ENCODE assay signal across 10 cellular contexts in the genomic region with DNA sequence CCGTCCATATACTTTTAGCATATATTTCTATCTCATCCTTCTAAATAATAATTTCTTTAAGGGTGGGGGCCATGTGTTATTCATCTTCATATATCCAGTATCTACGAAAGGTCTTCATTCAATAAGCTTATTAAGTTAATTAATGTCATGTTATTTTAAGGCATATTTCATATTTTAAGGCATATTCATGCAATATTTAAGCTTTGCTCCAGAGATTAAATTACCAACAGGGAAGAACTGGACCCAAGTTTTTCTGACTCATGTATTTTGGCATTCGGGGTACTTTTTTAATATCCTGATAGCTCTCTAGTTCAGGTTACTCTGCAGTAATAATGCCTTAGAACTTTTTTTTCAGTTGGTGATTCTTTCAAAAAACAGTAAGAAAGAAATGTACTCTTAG. TPM values are rescaled to one million over a fixed set of nuclear protein-coding genes. Genes with fewer than 3 reads are reported as not detected.
DNase-seq lines count a peak whose midpoint lies in the region; ATAC-seq, FAIRE-seq and TF ChIP-seq lines count a peak whose summit lies in the region.
"Had no signal": no experiment of that assay in that cellular context is flagged by ENCODE, and none has a peak within 500 bp of the region (broad histone marks: within the 10 kb centered on the region; RNA-seq: fewer than 3 reads in every experiment).

No MANE protein-coding gene starts in this region.

- intact Hi-C loops in GM12878 (cut with micrococcal nuclease; ENCODE audit: unreplicated experiment): no loop called here

- RAD21 ChIA-PET in GM12878 (lab: Charles Lee; ENCODE audit: unreplicated experiment): interaction anchor here (0.6 to 2.7 kb wide), 18 partner anchors 8 to 260 kb away, joined by 3 to 49 read pairs (median 5); a partner anchor contains a TSS

- peak overlapping the region; percentile 62 for H3K4me2 ChIP-seq in GM12878 (ENCODE audit: control insufficient read depth, insufficient read depth)

- H3K27me3 ChIP-seq in AG04450 (ENCODE audit: control insufficient read depth, insufficient read depth, low read length) (no peaks in the 10 kb centered on the region), GM12878 (replicated peaks in 1 of 2; ENCODE audit: control insufficient read depth in 2 of 2, insufficient read depth in 2 of 2, low read length in 1 of 2) (no peaks in the 10 kb centered on the region)

- TSS peak; percentile 34 for BruUV-seq in GM12878 (replicated peaks; lab: Mats Ljungman, UMichigan)

- no peak for FAIRE-seq in GM12878 (lab: Jason Lieb, UNC)

- no peak for TF ChIP-seq RAD21 in GM12878 (IDR thresholded peaks at IDR 0.05; ENCODE audit: insufficient read depth, low read depth, low read length)

- peaks cover 28% of the 10 kb centered on the region for H3K4me1 ChIP-seq in GM12878 (ENCODE audit: control insufficient read depth, insufficient read depth, low read length)

- no peak for TF ChIP-seq EP300 in GM12878 (IDR thresholded peaks at IDR 0.05; ENCODE audit: borderline replicate concordance in 1 of 2, control insufficient read depth in 1 of 2, low read depth in 2 of 2, low read length in 2 of 2)

- H3K27ac ChIP-seq in AG04450 (ENCODE audit: low read depth, low read length) (no peak overlapping the region), GM12878 (ENCODE audit: control insufficient read depth, insufficient read depth) (peak overlapping the region; percentile 94)

- DNase-seq in AG04450 (ENCODE audit: low read depth, low spot score) (peak; percentile 2), GM12878 (ENCODE audit: low read depth, low spot score) (no peak), SKM-1 treated with dmso at 0.1 percent for 144 hours (lab: John Stamatoyannopoulos, UW; ENCODE audit: unreplicated experiment) (no peak), GM19238 (ENCODE audit: insufficient read length, low spot score) (no peak)
- no peak for DNase-seq in stimulated activated naive CD4-positive, alpha-beta T cell (lab: John Stamatoyannopoulos, UW)
- DNase-seq: activated naive CD4-positive, alpha-beta T cell; glutamatergic neuron had no signal

- H3K9ac ChIP-seq in GM12878 (ENCODE audit: control insufficient read depth, insufficient read depth, low read length): peak overlapping the region; percentile 50; the same call in 1 of the 2 replicates

- no peak overlapping the region for H3K4me3 ChIP-seq in AG04450 (ENCODE audit: low read depth, low read length)
- H3K4me3 ChIP-seq in GM12878: no peak overlapping the region; the same call in 1 of the 2 replicates

- no peaks in the 10 kb centered on the region for H4K20me1 ChIP-seq in GM12878 (ENCODE audit: control insufficient read depth, insufficient read depth)

- CTCF ChIA-PET in AG04450 (lab: Charles Lee): interaction anchor here (0.6 kb wide), 2 partner anchors 35 to 240 kb away, joined by 3 read pairs; no protein-coding TSS in a partner anchor
- CTCF ChIA-PET in GM12878 (lab: Yijun Ruan, JAX): interaction anchor here (0.6 to 1.5 kb wide), 9 partner anchors 9 to 391 kb away, joined by 3 to 12 read pairs (median 3); no protein-coding TSS in a partner anchor

- no peak for TF ChIP-seq POLR2A in GM12878 (IDR thresholded peaks at IDR 0.05; ENCODE audit: low read depth, low read length)

- POLR2A ChIA-PET in AG04450 (lab: Yijun Ruan, JAX): interaction anchor here (0.9 kb wide), 1 partner anchor 12 kb away, joined by 3 read pairs; no protein-coding TSS in a partner anchor
- POLR2A ChIA-PET in GM12878 (lab: Charles Lee): interaction anchor here (0.6 to 2.6 kb wide), 9 partner anchors 9 to 245 kb away, joined by 3 to 12 read pairs (median 3); no protein-coding TSS in a partner anchor

- H2AFZ ChIP-seq in GM12878 (ENCODE audit: control insufficient read depth, low read depth, low read length): no peak overlapping the region

- peaks cover 68% of the 10 kb centered on the region for H3K79me2 ChIP-seq in GM12878 (ENCODE audit: control insufficient read depth, insufficient read depth, low read length)

- peaks cover 2 to 23% of the 10 kb centered on the region in 2 experiments; a peak in 3 of 4 replicates for H3K36me3 ChIP-seq in GM12878 (ENCODE audit: control insufficient read depth in 2 of 2, insufficient read depth in 2 of 2, low read length in 1 of 2)

- TF ChIP-seq CTCF in AG04450 (IDR thresholded peaks at IDR 0.05; ENCODE audit: low read depth, low read length) (no peak), GM12878 (IDR thresholded peaks at IDR 0.05 in 2 of 3, conservative IDR thresholded peaks at IDR 0.05 in 1 of 3; ENCODE audit: control insufficient read depth in 2 of 3, extremely low read depth in 1 of 3, insufficient read depth in 1 of 3, low read depth in 3 of 3, low read length in 3 of 3) (no peak)

- in situ Hi-C loops in GM12878 (cut with MboI): no loop called here

- SMC1A ChIA-PET in GM12878 (lab: Charles Lee; ENCODE audit: uncharacterized antibody, unreplicated experiment): interaction anchor here (0.6 to 9.1 kb wide), 21 partner anchors 9 to 1724 kb away, joined by 3 to 115 read pairs (median 4); a partner anchor contains a TSS

- H3K9me3 ChIP-seq in AG04450 (ENCODE audit: control insufficient read depth, insufficient read depth, low read length): no peaks in the 10 kb centered on the region
- H3K9me3 ChIP-seq in GM12878 (replicated peaks; ENCODE audit: control insufficient read depth, insufficient read depth, low read length): no peaks in the 10 kb centered on the region; the same call in 2 of the 3 replicates

- peak; percentile 14 for ATAC-seq in GM19025 (IDR thresholded peaks at IDR 0.05; ENCODE audit: low read depth, unreplicated experiment)
- peak; percentile 13 for ATAC-seq in HG03159 (IDR thresholded peaks at IDR 0.05; ENCODE audit: unreplicated experiment)
- ATAC-seq in GM12878: peak; percentile 24
- no peak for ATAC-seq in GM18873 (IDR thresholded peaks at IDR 0.05; ENCODE audit: low FRiP score, unreplicated experiment)

- 61% methylated on average over 3 of the region's 3 CpGs for WGBS in GM12878 (ENCODE audit: insufficient coverage, insufficient replicate concordance, low lambda C conversion rate, missing lambda C conversion rate)

TF ChIP-seq in GM12878, 131 proteins besides CTCF, POLR2A, EP300 and RAD21:
- no peak for TF ChIP-seq NR2C1 (IDR thresholded peaks at IDR 0.05)

RNA-seq across cellular contexts. Expression of a gene that starts 27.4 kb away (rescaled TPM):
- polyA plus RNA-seq in AG04450 (2011; rRNA removed) (49.9 and 58.0 TPM in 2 replicates), GM12878 (2011; rRNA removed) (36.4 and 58.0 TPM in 2 replicates), GM12878 (2014; fragmentation: Illumina TruSeq; extraction: Trizol) (18.9 and 21.4 TPM in 2 replicates), GM12878 (2014; fragmentation: Nextera tagmentation; extraction: Ambion mirVana) (1 to 10 TPM; 3.3 to 5.8 TPM), GM12878 (2014; rRNA removed) (12.1 and 15.0 TPM in 2 replicates), GM12878 (2016; fragmentation: Nextera tagmentation; extraction: Ambion mirVana) (10 to 100 TPM; 57.7 to 62.3 TPM)
- polyA minus RNA-seq in AG04450 (2011; rRNA and poly(A)+ RNA removed): 164 and 213 TPM in 2 replicates
- 197 and 221 TPM in 2 replicates for total RNA-seq in GM12878 (2013; cell fraction: nucleolus; rRNA removed)
- total RNA-seq in GM12878 (2014; rRNA removed) (14.2 and 15.2 TPM in 2 replicates), GM12878 (2014; rRNA removed; fragmentation: Illumina TruSeq; extraction: Trizol) (20.5 and 25.2 TPM in 2 replicates), GM12878 (2021) (25.4 and 31.0 TPM in 2 replicates)
- polyA plus RNA-seq in GM12878 (2011; ENCODE audit: low read depth): 37.7 TPM
- polyA plus RNA-seq in GM12878 (2011; cell fraction: cytosol; rRNA removed): 49.1 and 49.2 TPM in 2 replicates
- 60.0 and 88.0 TPM in 2 replicates for polyA plus RNA-seq in GM12878 (2011; cell fraction: nucleus; rRNA removed)
- 22.3 and 53.4 TPM in 2 replicates for polyA plus RNA-seq in GM12878 (2012)
- polyA minus RNA-seq in GM12878 (2011; rRNA and poly(A)+ RNA removed): 172 and 238 TPM in 2 replicates
- 15.1 and 18.0 TPM in 2 replicates for polyA minus RNA-seq in GM12878 (2011; cell fraction: cytosol; rRNA and poly(A)+ RNA removed)
- 87.3 and 97.9 TPM in 2 replicates for polyA minus RNA-seq in GM12878 (2011; cell fraction: nucleus; rRNA and poly(A)+ RNA removed)
